In genomic region chr12:8594072-8594471, GRCh38 we compare ENCODE assay signal across 24 cellular contexts. TPM values are rescaled to one million over a fixed set of nuclear protein-coding genes. Genes with fewer than 3 reads are reported as not detected.
"Had no signal": no experiment of that assay in that cellular context is flagged by ENCODE, and none has a peak within 500 bp of the region (broad histone marks: within the 10 kb centered on the region; RNA-seq: fewer than 3 reads in every experiment).

No MANE protein-coding gene starts in this region.

- H3K4me1 ChIP-seq: breast epithelium, colonic mucosa had no signal

- H3K9me3 ChIP-seq: breast epithelium, colonic mucosa had no signal

- DNase-seq: activated CD4-positive, alpha-beta T cell treated with anti-CD3 and anti-CD28 coated beads for 4 hours; activated CD8-positive, alpha-beta T cell treated with anti-CD3 and anti-CD28 coated beads for 36 hours; activated effector memory CD4-positive, alpha-beta T cell treated with Interleukin-2 at 50 U/mL for 16 hours; activated naive CD4-positive, alpha-beta T cell; activated T-cell treated with anti-CD3 and anti-CD28 coated beads, Interleukin-2, amount 50 U/mL, for 24 hours; aorta; caudate nucleus; colonic mucosa; Kasumi-1; KBM-7; NCI-H1694 treated with DMSO at 0.1 percent for 48 hours; NCI-H2081; NCI-H446; NCI-H524; NCI-H774; PC-9; SHP77 treated with DMSO at 0.1 percent for 48 hours; T-helper 17 cell; T-helper 9 cell had no signal

- ATAC-seq: activated CD8-positive, alpha-beta T cell treated with anti-CD3 and anti-CD28 coated beads for 36 hours; T-helper 17 cell had no signal

- H3K4me2 ChIP-seq: PC-9 had no signal

- H3K36me3 ChIP-seq: breast epithelium, colonic mucosa had no signal

- H3K27me3 ChIP-seq: breast epithelium, colonic mucosa had no signal

- H3K27ac ChIP-seq: breast epithelium, colonic mucosa, PC-9, VCaP had no signal

- H2AFZ ChIP-seq: PC-9 had no signal

- H3K4me3 ChIP-seq: breast epithelium, colonic mucosa, PC-9 had no signal

RNA-seq across cellular contexts. Expression of gene AICDA, which starts 18.6 kb away (rescaled TPM):
- total RNA-seq: activated CD8-positive, alpha-beta T cell treated with anti-CD3 and anti-CD28 coated beads for 36 hours; activated T-helper 1 cell treated with anti-CD3 and anti-CD28 coated beads, Interleukin-12 subunit alpha, Interleukin-12 subunit beta, Interleukin-2, Interleukin-4 antibody, amounts not matched to agents 30 ng/mL and 10 ng/mL and 1 ng/mL, durations not matched to agents 14 hours and 24 hours and 36 hours; cerebellum; colonic mucosa; PC-9; T-helper 17 cell had no signal

RNA-seq across cellular contexts. Expression of gene CLEC4E, which starts 53.4 kb away (rescaled TPM):
- total RNA-seq: activated CD8-positive, alpha-beta T cell treated with anti-CD3 and anti-CD28 coated beads for 36 hours; activated T-helper 1 cell treated with anti-CD3 and anti-CD28 coated beads, Interleukin-12 subunit alpha, Interleukin-12 subunit beta, Interleukin-2, Interleukin-4 antibody, amounts not matched to agents 30 ng/mL and 10 ng/mL and 1 ng/mL, durations not matched to agents 14 hours and 24 hours and 36 hours; cerebellum; PC-9; SK-MEL-5 had no signal
